Comparison of ENCODE assay signal across 21 cellular contexts in genomic region chr11:117290809-117291396, GRCh38. TPM values are rescaled to one million over a fixed set of nuclear protein-coding genes. Genes with fewer than 3 reads are reported as not detected.
DNase-seq lines count a peak whose midpoint lies in the region; ATAC-seq and TF ChIP-seq lines count a peak whose summit lies in the region.
"Had no signal": no experiment of that assay in that cellular context is flagged by ENCODE, and none has a peak within 500 bp of the region (broad histone marks: within the 10 kb centered on the region; RNA-seq: fewer than 3 reads in every experiment).

BACE1-AS (plus strand) TSS chr11:117291346.

- no peaks in the 10 kb centered on the region for H3K27me3 ChIP-seq in CD8-positive, alpha-beta T cell (ENCODE audit: insufficient read depth, low read length)
- no peaks in the 10 kb centered on the region for H3K27me3 ChIP-seq in psoas muscle (ENCODE audit: insufficient read depth in 3 of 3, low read length in 2 of 3)
- H3K27me3 ChIP-seq in WERI-Rb-1 (ENCODE audit: insufficient read depth, low read depth, severe bottlenecking): no peaks in the 10 kb centered on the region
- no peaks in the 10 kb centered on the region for H3K27me3 ChIP-seq in CD4-positive, alpha-beta T cell (ENCODE audit: control insufficient read depth, insufficient read depth, low read length)
- H3K27me3 ChIP-seq: adrenal gland, hepatocyte, right atrium auricular region, upper lobe of right lung had no signal

- H3K27me3 Mint-ChIP-seq in CD8-positive, alpha-beta T cell (ENCODE audit: low read depth): no peaks in the 10 kb centered on the region
- no peaks in the 10 kb centered on the region for H3K27me3 Mint-ChIP-seq in T-cell
- no peaks in the 10 kb centered on the region for H3K27me3 Mint-ChIP-seq in CD4-positive, alpha-beta T cell
- H3K27me3 Mint-ChIP-seq: activated CD8-positive, alpha-beta T cell treated with anti-CD3 and anti-CD28 coated beads for 36 hours; stimulated activated naive CD8-positive, alpha-beta T cell treated with anti-CD3 and anti-CD28 coated beads, Interleukin-15, amount 100 ng/mL, for 72 hours had no signal

- 86 to 92% (median 86%) methylated on average over 8 of the region's 8 CpGs for WGBS in psoas muscle, 3 donors

- H3K4me3 ChIP-seq in CD8-positive, alpha-beta T cell (ENCODE audit: low read depth, low read length): no peak within 1 kb of the TSS
- H3K4me3 ChIP-seq in psoas muscle: no peak within 1 kb of the TSS
- H3K4me3 ChIP-seq in WERI-Rb-1 (ENCODE audit: low read depth, low read length): no peak within 1 kb of the TSS
- H3K4me3 ChIP-seq: adrenal gland, hepatocyte, K562, right atrium auricular region, upper lobe of right lung had no signal

- H3K9me3 ChIP-seq in CD8-positive, alpha-beta T cell (ENCODE audit: low read length): no peaks in the 10 kb centered on the region
- H3K9me3 ChIP-seq in psoas muscle: no peaks in the 10 kb centered on the region
- no peaks in the 10 kb centered on the region for H3K9me3 ChIP-seq in WERI-Rb-1 (ENCODE audit: severe bottlenecking)
- H3K9me3 ChIP-seq in CD4-positive, alpha-beta T cell (ENCODE audit: control insufficient read depth, low read length): no peaks in the 10 kb centered on the region
- H3K9me3 ChIP-seq: adrenal gland, right atrium auricular region, upper lobe of right lung had no signal

- POLR2A ChIA-PET in CD8-positive, alpha-beta T cell (lab: Charles Lee): no interaction called here
- POLR2A ChIA-PET in T-cell (lab: Charles Lee): no interaction called here
- POLR2A ChIA-PET in CD4-positive, alpha-beta T cell (lab: Charles Lee): no interaction called here

- no peaks in the 10 kb centered on the region for H3K36me3 ChIP-seq in CD8-positive, alpha-beta T cell (ENCODE audit: insufficient read depth, low read length)
- H3K36me3 ChIP-seq in psoas muscle (ENCODE audit: insufficient read depth in 1 of 2, low read depth in 1 of 2): peaks cover 2 to 89% of the 10 kb centered on the region in 2 donors
- peaks cover 84% of the 10 kb centered on the region for H3K36me3 ChIP-seq in WERI-Rb-1

- intact Hi-C loops in CD8-positive, alpha-beta T cell (cut with DNase I, micrococcal nuclease): no loop called here
- intact Hi-C loops in left colon (cut with DNase I, micrococcal nuclease): no loop called here
- intact Hi-C loops in psoas muscle (cut with DNase I): no loop called here
- intact Hi-C loops in CD4-positive, alpha-beta T cell (cut with DNase I, micrococcal nuclease): no loop called here

- CTCF ChIA-PET in CD8-positive, alpha-beta T cell (lab: Charles Lee): no interaction called here
- CTCF ChIA-PET in T-cell (lab: Charles Lee): no interaction called here
- CTCF ChIA-PET in CD4-positive, alpha-beta T cell (lab: Charles Lee): no interaction called here

- no peaks in the 10 kb centered on the region for H3K4me1 Mint-ChIP-seq in CD8-positive, alpha-beta T cell (ENCODE audit: low read depth)
- H3K4me1 Mint-ChIP-seq in T-cell: peaks cover 0 to 18% (median 6%) of the 10 kb centered on the region in 3 donors
- no peaks in the 10 kb centered on the region for H3K4me1 Mint-ChIP-seq in CD4-positive, alpha-beta T cell (ENCODE audit: low read depth)
- H3K4me1 Mint-ChIP-seq: stimulated activated naive CD8-positive, alpha-beta T cell treated with anti-CD3 and anti-CD28 coated beads, Interleukin-15, amount 100 ng/mL, for 72 hours had no signal

- peaks cover 50% of the 10 kb centered on the region for H3K36me3 Mint-ChIP-seq in CD8-positive, alpha-beta T cell
- H3K36me3 Mint-ChIP-seq in T-cell: peaks cover 46% of the 10 kb centered on the region
- H3K36me3 Mint-ChIP-seq in activated naive CD4-positive, alpha-beta T cell treated with anti-CD3 and anti-CD28 coated beads, Interleukin-2, amount 50 U/mL, for 72 hours: no peaks in the 10 kb centered on the region
- H3K36me3 Mint-ChIP-seq in CD4-positive, alpha-beta T cell (ENCODE audit: low read depth): peaks cover 45% of the 10 kb centered on the region

- DNase-seq in CD8-positive, alpha-beta T cell: no peak
- DNase-seq in T-cell (no peak), left colon (no peak), psoas muscle (no peak), NCI-H748 treated with DMSO at 0.1 percent for 48 hours (lab: John Stamatoyannopoulos, UW) (no peak), WERI-Rb-1 (no peak)
- no peak for DNase-seq in activated naive CD4-positive, alpha-beta T cell treated with anti-CD3 and anti-CD28 coated beads, Interleukin-2, amount 50 U/mL, for 72 hours (ENCODE audit: low spot score in 2 of 2)
- no peak for DNase-seq in CD4-positive, alpha-beta T cell
- DNase-seq: activated CD8-positive, alpha-beta T cell treated with anti-CD3 and anti-CD28 coated beads for 36 hours; activated gamma-delta T cell treated with Interleukin-2 at 50 U/mL for 16 hours; dermis blood vessel endothelial cell; DMS53; NCI-H146; NCI-H526; stimulated activated naive CD8-positive, alpha-beta T cell treated with anti-CD3 and anti-CD28 coated beads, Interleukin-15, amount 100 ng/mL, for 72 hours; upper lobe of right lung had no signal

- no peaks in the 10 kb centered on the region for H3K9me3 Mint-ChIP-seq in CD8-positive, alpha-beta T cell
- no peaks in the 10 kb centered on the region for H3K9me3 Mint-ChIP-seq in T-cell
- H3K9me3 Mint-ChIP-seq in activated naive CD4-positive, alpha-beta T cell treated with anti-CD3 and anti-CD28 coated beads, Interleukin-2, amount 50 U/mL, for 72 hours: no peaks in the 10 kb centered on the region
- H3K9me3 Mint-ChIP-seq in CD4-positive, alpha-beta T cell: no peaks in the 10 kb centered on the region
- H3K9me3 Mint-ChIP-seq: activated CD8-positive, alpha-beta T cell treated with anti-CD3 and anti-CD28 coated beads for 36 hours; stimulated activated naive CD8-positive, alpha-beta T cell treated with anti-CD3 and anti-CD28 coated beads, Interleukin-15, amount 100 ng/mL, for 72 hours had no signal

- H3K4me1 ChIP-seq in CD8-positive, alpha-beta T cell (ENCODE audit: insufficient read depth, low read length): no peaks in the 10 kb centered on the region
- no peaks in the 10 kb centered on the region for H3K4me1 ChIP-seq in psoas muscle
- H3K4me1 ChIP-seq: adrenal gland, right atrium auricular region had no signal

- H3K27ac Mint-ChIP-seq in CD8-positive, alpha-beta T cell: peak within 1 kb of the TSS; percentile 49
- H3K27ac Mint-ChIP-seq in T-cell: no peak within 1 kb of the TSS
- H3K27ac Mint-ChIP-seq in activated naive CD4-positive, alpha-beta T cell treated with anti-CD3 and anti-CD28 coated beads, Interleukin-2, amount 50 U/mL, for 72 hours: peak within 1 kb of the TSS in 1 of 2 donors; percentile 47
- H3K27ac Mint-ChIP-seq in CD4-positive, alpha-beta T cell: no peak within 1 kb of the TSS
- H3K27ac Mint-ChIP-seq: activated CD8-positive, alpha-beta T cell treated with anti-CD3 and anti-CD28 coated beads for 36 hours had no signal

- no peak within 1 kb of the TSS for H3K4me3 Mint-ChIP-seq in CD8-positive, alpha-beta T cell
- H3K4me3 Mint-ChIP-seq in T-cell: no peak within 1 kb of the TSS
- no peak within 1 kb of the TSS for H3K4me3 Mint-ChIP-seq in CD4-positive, alpha-beta T cell
- H3K4me3 Mint-ChIP-seq: activated CD8-positive, alpha-beta T cell treated with anti-CD3 and anti-CD28 coated beads for 36 hours; stimulated activated naive CD8-positive, alpha-beta T cell treated with anti-CD3 and anti-CD28 coated beads, Interleukin-15, amount 100 ng/mL, for 72 hours had no signal

- no peak for TF ChIP-seq CTCF in CD8-positive, alpha-beta T cell (IDR thresholded peaks at IDR 0.05)
- TF ChIP-seq CTCF in psoas muscle (IDR thresholded peaks at IDR 0.05) (no peak), WERI-Rb-1 (IDR thresholded peaks at IDR 0.05; ENCODE audit: low read depth, low read length) (no peak)
- no peak for TF ChIP-seq CTCF in CD4-positive, alpha-beta T cell (IDR thresholded peaks at IDR 0.05)

- no peak within 1 kb of the TSS for H3K27ac ChIP-seq in CD8-positive, alpha-beta T cell (ENCODE audit: low read depth, low read length)
- H3K27ac ChIP-seq in psoas muscle: no peak within 1 kb of the TSS
- no peak within 1 kb of the TSS for H3K27ac ChIP-seq in WERI-Rb-1
- H3K27ac ChIP-seq in CD4-positive, alpha-beta T cell (ENCODE audit: low read depth, low read length): no peak within 1 kb of the TSS
- H3K27ac ChIP-seq: adrenal gland, hepatocyte, right atrium auricular region, upper lobe of right lung had no signal

- no peak for ATAC-seq in CD8-positive, alpha-beta T cell
- no peak for ATAC-seq in T-cell (replicated peaks in 1 of 4)
- peak; percentile 18 for ATAC-seq in left colon
- ATAC-seq in psoas muscle: no peak
- ATAC-seq in activated naive CD4-positive, alpha-beta T cell treated with anti-CD3 and anti-CD28 coated beads, Interleukin-2, amount 50 U/mL, for 72 hours: no peak
- no peak for ATAC-seq in CD4-positive, alpha-beta T cell (ENCODE audit: poor library complexity)
- ATAC-seq: activated CD8-positive, alpha-beta T cell treated with anti-CD3 and anti-CD28 coated beads for 36 hours; K562; SK-N-SH treated with all-trans-retinoic acid at 6 μM for 48 hours; stimulated activated naive CD8-positive, alpha-beta T cell treated with anti-CD3 and anti-CD28 coated beads, Interleukin-15, amount 100 ng/mL, for 72 hours; upper lobe of right lung had no signal

RNA-seq across cellular contexts. Expression of gene BACE1-AS, which starts in this region (rescaled TPM):
- 1 to 10 TPM in 1 of 2 experiments, under 1 TPM in 1; 0.76 to 1.3 TPM for total RNA-seq in CD8-positive, alpha-beta T cell
- total RNA-seq in T-cell (10 to 100 TPM in 3 of 5 donors, 1 to 10 TPM in 2; 4.5 to 11.3 (median 10.1) TPM), left colon (1 to 10 TPM; 5.5 to 5.9 TPM), psoas muscle (10 to 100 TPM; 10.8 to 18.1 (median 16.4) TPM)
- polyA plus RNA-seq in psoas muscle: 1 to 10 TPM; 5.7 to 7.2 (median 7.0) TPM
- total RNA-seq in activated naive CD4-positive, alpha-beta T cell treated with anti-CD3 and anti-CD28 coated beads, Interleukin-2, amount 50 U/mL, for 72 hours: 1 to 10 TPM; 3.1 to 7.0 TPM
- total RNA-seq in CD4-positive, alpha-beta T cell: 1 to 10 TPM in 1 of 2 experiments, under 1 TPM in 1; 0.99 to 1.2 TPM
